17 cellular contexts compared by ENCODE assay signal in the genomic region with DNA sequence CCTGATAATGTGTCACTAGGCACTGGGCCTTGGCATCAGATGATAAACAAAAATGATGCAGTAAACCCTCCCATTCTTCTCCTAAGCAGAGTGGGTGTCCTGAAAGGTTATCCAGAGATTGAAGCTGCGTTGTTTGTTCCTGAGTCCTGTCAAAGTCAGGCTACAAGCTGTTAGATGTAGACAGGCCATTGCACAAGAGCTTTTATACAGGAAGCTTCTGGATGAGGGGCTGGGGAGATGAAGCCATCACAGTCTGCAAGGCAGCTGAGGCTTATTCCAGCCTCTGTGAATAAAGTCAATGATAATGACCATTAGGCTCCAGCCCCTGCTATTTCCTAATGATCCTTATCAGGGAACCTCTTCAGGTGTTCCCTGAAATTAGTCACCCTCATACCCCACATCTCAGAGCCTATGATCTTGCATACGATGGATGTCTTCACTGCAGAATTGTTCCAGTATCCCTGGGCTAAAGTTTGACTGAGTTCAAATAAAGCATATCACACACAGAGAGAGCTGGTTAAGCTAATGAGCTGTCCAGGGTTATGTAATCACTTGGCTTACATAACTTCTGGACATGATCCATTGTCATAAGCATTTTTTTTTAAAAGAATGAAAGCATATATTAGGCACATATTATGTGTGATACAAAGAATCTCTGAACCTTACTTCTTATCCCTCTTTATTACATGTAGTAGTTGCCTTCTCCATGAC.
"Had no signal": no experiment of that assay in that cellular context is flagged by ENCODE, and none has a peak within 500 bp of the region (broad histone marks: within the 10 kb centered on the region; RNA-seq: fewer than 3 reads in every experiment).

No MANE protein-coding gene starts in this region.

- H3K27me3 Mint-ChIP-seq: activated CD4-positive, alpha-beta T cell treated with anti-CD3 and anti-CD28 coated beads, Interleukin-2, amount 10 ng/mL, durations not matched to agents 24 days and 14 days had no signal

- H3K9me3 Mint-ChIP-seq: activated CD4-positive, alpha-beta T cell treated with anti-CD3 and anti-CD28 coated beads, Interleukin-2, amount 10 ng/mL, durations not matched to agents 24 days and 14 days; stimulated activated memory B cell treated with anti-CD40 and anti-IgM and Interleukin-4, amounts not matched to agents 10 μg/mL and 1 μg/mL and 100 μg/mL, for 72 hours had no signal

- H3K27me3 ChIP-seq: ovary, transverse colon had no signal

- H3K36me3 Mint-ChIP-seq: naive B cell; neural progenitor cell; stimulated activated memory B cell treated with anti-CD40 and anti-IgM and Interleukin-4, amounts not matched to agents 10 μg/mL and 1 μg/mL and 100 μg/mL, for 72 hours had no signal

- H3K4me3 ChIP-seq: coronary artery, neural progenitor cell, ovary, transverse colon had no signal

- H3K27ac ChIP-seq: neural progenitor cell, ovary had no signal

- H3K9me3 ChIP-seq: ovary, transverse colon had no signal

- H3K4me3 Mint-ChIP-seq: activated CD4-positive, alpha-beta T cell treated with anti-CD3 and anti-CD28 coated beads, Interleukin-2, amount 10 ng/mL, durations not matched to agents 24 days and 14 days; naive B cell; neural progenitor cell; stimulated activated memory B cell treated with anti-CD40 and anti-IgM and Interleukin-4, amounts not matched to agents 10 μg/mL and 1 μg/mL and 100 μg/mL, for 72 hours had no signal

- H3K36me3 ChIP-seq: neural progenitor cell, ovary, transverse colon had no signal

- ATAC-seq: stimulated activated memory B cell treated with anti-CD40 and anti-IgM and Interleukin-4, amounts not matched to agents 10 μg/mL and 1 μg/mL and 100 μg/mL, for 72 hours had no signal

- H3K4me1 Mint-ChIP-seq: naive B cell; stimulated activated memory B cell treated with anti-CD40 and anti-IgM and Interleukin-4, amounts not matched to agents 10 μg/mL and 1 μg/mL and 100 μg/mL, for 72 hours had no signal

- H3K4me1 ChIP-seq: neural progenitor cell, transverse colon had no signal

- H3K27ac Mint-ChIP-seq: activated CD4-positive, alpha-beta T cell treated with anti-CD3 and anti-CD28 coated beads, Interleukin-2, amount 10 ng/mL, durations not matched to agents 24 days and 14 days; naive B cell; neural progenitor cell; stimulated activated memory B cell treated with anti-CD40 and anti-IgM and Interleukin-4, amounts not matched to agents 10 μg/mL and 1 μg/mL and 100 μg/mL, for 72 hours had no signal

- DNase-seq: activated CD4-positive, alpha-beta T cell treated with anti-CD3 and anti-CD28 coated beads, Interleukin-2, amount 10 ng/mL, durations not matched to agents 24 days and 14 days; activated CD4-positive, CD25-positive, alpha-beta regulatory T cell; activated naive CD4-positive, alpha-beta T cell; central memory CD4-positive, alpha-beta T cell; effector CD4-positive, alpha-beta T cell; foreskin fibroblast; head of caudate nucleus; midbrain; naive B cell; ovary; stimulated activated CD4-positive, alpha-beta T cell treated with anti-CD3 and anti-CD28 coated beads, Interleukin-2, amount 100 ng/mL, for 48 hours; substantia nigra; SW 1271; transverse colon had no signal
